Comparison of ENCODE assay signal across 1 cellular context in genomic region chr6:35360349-35361138, GRCh38.
TF ChIP-seq lines count a peak whose summit lies in the region.

No MANE protein-coding gene starts in this region.

TF ChIP-seq in SK-N-SH treated with all-trans-retinoic acid at 6 μM for 48 hours, 23 proteins besides CTCF, POLR2A, EP300 and RAD21 (continued from another document):
- TF ChIP-seq, protein P1, sequence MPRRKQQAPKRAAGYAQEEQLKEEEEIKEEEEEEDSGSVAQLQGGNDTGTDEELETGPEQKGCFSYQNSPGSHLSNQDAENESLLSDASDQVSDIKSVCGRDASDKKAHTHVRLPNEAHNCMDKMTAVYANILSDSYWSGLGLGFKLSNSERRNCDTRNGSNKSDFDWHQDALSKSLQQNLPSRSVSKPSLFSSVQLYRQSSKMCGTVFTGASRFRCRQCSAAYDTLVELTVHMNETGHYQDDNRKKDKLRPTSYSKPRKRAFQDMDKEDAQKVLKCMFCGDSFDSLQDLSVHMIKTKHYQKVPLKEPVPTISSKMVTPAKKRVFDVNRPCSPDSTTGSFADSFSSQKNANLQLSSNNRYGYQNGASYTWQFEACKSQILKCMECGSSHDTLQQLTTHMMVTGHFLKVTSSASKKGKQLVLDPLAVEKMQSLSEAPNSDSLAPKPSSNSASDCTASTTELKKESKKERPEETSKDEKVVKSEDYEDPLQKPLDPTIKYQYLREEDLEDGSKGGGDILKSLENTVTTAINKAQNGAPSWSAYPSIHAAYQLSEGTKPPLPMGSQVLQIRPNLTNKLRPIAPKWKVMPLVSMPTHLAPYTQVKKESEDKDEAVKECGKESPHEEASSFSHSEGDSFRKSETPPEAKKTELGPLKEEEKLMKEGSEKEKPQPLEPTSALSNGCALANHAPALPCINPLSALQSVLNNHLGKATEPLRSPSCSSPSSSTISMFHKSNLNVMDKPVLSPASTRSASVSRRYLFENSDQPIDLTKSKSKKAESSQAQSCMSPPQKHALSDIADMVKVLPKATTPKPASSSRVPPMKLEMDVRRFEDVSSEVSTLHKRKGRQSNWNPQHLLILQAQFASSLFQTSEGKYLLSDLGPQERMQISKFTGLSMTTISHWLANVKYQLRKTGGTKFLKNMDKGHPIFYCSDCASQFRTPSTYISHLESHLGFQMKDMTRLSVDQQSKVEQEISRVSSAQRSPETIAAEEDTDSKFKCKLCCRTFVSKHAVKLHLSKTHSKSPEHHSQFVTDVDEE (CRISPR knock-in tag; IDR thresholded peaks at IDR 0.05) = no peak
